ENCODE assay signal across 8 cellular contexts in genomic region chr3:48466386-48467109, GRCh38. TPM values are rescaled to one million over a fixed set of nuclear protein-coding genes. Genes with fewer than 3 reads are reported as not detected.
DNase-seq lines count a peak whose midpoint lies in the region; ATAC-seq and TF ChIP-seq lines count a peak whose summit lies in the region.

No MANE protein-coding gene starts in this region.

- peak overlapping the region; percentile 98 for H3K4ac ChIP-seq in neuronal stem cell (ENCODE audit: low read length)

- H4K91ac ChIP-seq in neuronal stem cell (ENCODE audit: low read depth, low read length, poor library complexity), result peak overlapping the region; percentile 97

- TF ChIP-seq EP300 in esophagus muscularis mucosa (IDR thresholded peaks at IDR 0.05), result no peak

- H3K9ac ChIP-seq in neuronal stem cell (ENCODE audit: low read depth, low read length, poor library complexity), result peak overlapping the region; percentile 85

- no peak overlapping the region for H3K4me2 ChIP-seq in neuronal stem cell (ENCODE audit: insufficient read depth, low read length, poor library complexity, severe bottlenecking)

- H3K4me3 ChIP-seq in GM12864 (ENCODE audit: low read depth, low read length) (peak overlapping the region; percentile 81), esophagus muscularis mucosa (peak overlapping the region; percentile 56 to 71 (median 58)), neuronal stem cell (ENCODE audit: low read length in 2 of 2) (peak overlapping the region in 1 of 2 donors; percentile 51)

- ATAC-seq in HG02840 (IDR thresholded peaks at IDR 0.05; ENCODE audit: low FRiP score, unreplicated experiment), result peak; percentile 5

- H3K4me1 ChIP-seq in esophagus muscularis mucosa (peaks cover 69 to 73% (median 71%) of the 10 kb centered on the region in 4 donors), neuronal stem cell (ENCODE audit: control insufficient read depth in 2 of 2, insufficient read depth in 1 of 2, low read depth in 1 of 2, low read length in 2 of 2) (peaks cover 21 to 22% of the 10 kb centered on the region in 2 donors)

- no peak overlapping the region for H4K8ac ChIP-seq in neuronal stem cell (ENCODE audit: low read depth, low read length)

- H3K23ac ChIP-seq in neuronal stem cell (ENCODE audit: low read depth, low read length, poor library complexity), result peak overlapping the region; percentile 92

- peak overlapping the region; percentile 98 for H3K18ac ChIP-seq in neuronal stem cell (ENCODE audit: low read length)

- 29% methylated on average over 14 of the region's 19 CpGs for WGBS in esophagus muscularis mucosa
- WGBS in neuronal stem cell (ENCODE audit: extremely low coverage in 2 of 2, insufficient read length in 2 of 2, insufficient replicate concordance in 1 of 2), 2 donors, result no CpG with 5 or more reads among the region's 19 CpGs

- no peak for TF ChIP-seq CTCF in GM12864 (IDR thresholded peaks at IDR 0.05; ENCODE audit: low read depth, low read length, missing control alignments)
- TF ChIP-seq CTCF in esophagus muscularis mucosa (IDR thresholded peaks at IDR 0.05), result no peak

- H3K14ac ChIP-seq in neuronal stem cell (ENCODE audit: low read length), result peak overlapping the region; percentile 94

- peaks cover 12% of the 10 kb centered on the region for H3K79me1 ChIP-seq in neuronal stem cell (ENCODE audit: low read depth, low read length)

- peak overlapping the region; percentile 91 for H2BK12ac ChIP-seq in neuronal stem cell (ENCODE audit: low read length)

- H3K27ac ChIP-seq in esophagus muscularis mucosa (replicated peaks in 1 of 4) (peak overlapping the region; percentile 96 to 100 (median 98)), neuronal stem cell (replicated peaks; ENCODE audit: low read length) (peak overlapping the region; percentile 98)

- no peaks in the 10 kb centered on the region for H3K27me3 ChIP-seq in esophagus muscularis mucosa
- H3K27me3 ChIP-seq in neuronal stem cell (ENCODE audit: control insufficient read depth in 3 of 3, insufficient read depth in 3 of 3, low read depth in 1 of 3, low read length in 3 of 3), result no peaks in the 10 kb centered on the region

- H2AFZ ChIP-seq in neuronal stem cell (ENCODE audit: low read length), result peak overlapping the region; percentile 70

- H2BK5ac ChIP-seq in neuronal stem cell (ENCODE audit: low read length), result peak overlapping the region; percentile 100

- H3K9me3 ChIP-seq in esophagus muscularis mucosa (no peaks in the 10 kb centered on the region), neuronal stem cell (replicated peaks in 1 of 2; ENCODE audit: control insufficient read depth in 2 of 2, insufficient read depth in 1 of 2, low read depth in 1 of 2, low read length in 2 of 2) (no peaks in the 10 kb centered on the region)

- H3K36me3 ChIP-seq in esophagus muscularis mucosa, result peaks cover 14 to 56% (median 45%) of the 10 kb centered on the region in 4 donors
- peaks cover 31 to 50% of the 10 kb centered on the region in 2 donors for H3K36me3 ChIP-seq in neuronal stem cell (replicated peaks in 1 of 2; ENCODE audit: control insufficient read depth in 2 of 2, insufficient read depth in 2 of 2, low read length in 2 of 2)

- H2BK120ac ChIP-seq in neuronal stem cell (ENCODE audit: low read depth, low read length), result peak overlapping the region; percentile 98

- H2AK5ac ChIP-seq in neuronal stem cell (ENCODE audit: low read depth, low read length), result peak overlapping the region; percentile 98

- DNase-seq in GM12864 (ENCODE audit: low read depth), result no peak
- DNase-seq in activated CD4-positive, CD25-positive, alpha-beta regulatory T cell treated with anti-CD3 and anti-CD28 coated beads, Interleukin-2, amount 50 U/mL, for 72 hours, result peak; percentile 51
- no peak for DNase-seq in esophagus muscularis mucosa (ENCODE audit: extremely low spot score)
- DNase-seq in neuronal stem cell (ENCODE audit: low spot score), result no peak
- no peak for DNase-seq in kidney glomerular epithelial cell (lab: John Stamatoyannopoulos, UW)
- DNase-seq in NCI-H1105 (lab: John Stamatoyannopoulos, UW), result no peak
- DNase-seq in cerebellar nuclear complex (lab: John Stamatoyannopoulos, UW), result no peak

- H2BK15ac ChIP-seq in neuronal stem cell (ENCODE audit: low read length), result peak overlapping the region; percentile 90

- TF ChIP-seq POLR2A in esophagus muscularis mucosa (IDR thresholded peaks at IDR 0.05; ENCODE audit: low read depth), result no peak

- intact Hi-C loops in esophagus muscularis mucosa (cut with DNase I), result no loop called here

RNA-seq across cellular contexts. Expression of gene ATRIP, which starts 20.0 kb away (rescaled TPM):
- total RNA-seq in esophagus muscularis mucosa, result 1 to 10 TPM; 4.2 to 8.5 (median 5.3) TPM
- 12.1 TPM for polyA plus RNA-seq in neuronal stem cell (2013, experiment 1 of 2)
- 12.0 TPM for polyA plus RNA-seq in neuronal stem cell (2013, experiment 2 of 2)

RNA-seq across cellular contexts. Expression of gene TMA7, which starts 26.5 kb away (rescaled TPM):
- total RNA-seq in esophagus muscularis mucosa, result 100 to 1,000 TPM; 167 to 270 (median 205) TPM
- polyA plus RNA-seq in neuronal stem cell (2013, experiment 1 of 2), result 841 TPM
- polyA plus RNA-seq in neuronal stem cell (2013, experiment 2 of 2), result 834 TPM

RNA-seq across cellular contexts. Expression of gene CCDC51, which starts 26.6 kb away (rescaled TPM):
- total RNA-seq in esophagus muscularis mucosa, result 10 to 100 TPM; 15.6 to 26.6 (median 23.0) TPM
- 11.8 TPM for polyA plus RNA-seq in neuronal stem cell (2013, experiment 1 of 2)
- 12.2 TPM for polyA plus RNA-seq in neuronal stem cell (2013, experiment 2 of 2)

RNA-seq across cellular contexts. Expression of gene PLXNB1, which starts 36.7 kb away (rescaled TPM):
- 100 to 1,000 TPM; 120 to 200 (median 152) TPM for total RNA-seq in esophagus muscularis mucosa
- polyA plus RNA-seq in neuronal stem cell (2013, experiment 1 of 2), result 99.5 TPM
- 94.2 TPM for polyA plus RNA-seq in neuronal stem cell (2013, experiment 2 of 2)

RNA-seq across cellular contexts. Expression of gene SHISA5, which starts 37.4 kb away (rescaled TPM):
- 100 to 1,000 TPM; 101 to 158 (median 148) TPM for total RNA-seq in esophagus muscularis mucosa
- 179 TPM for polyA plus RNA-seq in neuronal stem cell (2013, experiment 1 of 2)
- polyA plus RNA-seq in neuronal stem cell (2013, experiment 2 of 2), result 192 TPM
